ENCODE assay signal across 8 cellular contexts in the genomic region with DNA sequence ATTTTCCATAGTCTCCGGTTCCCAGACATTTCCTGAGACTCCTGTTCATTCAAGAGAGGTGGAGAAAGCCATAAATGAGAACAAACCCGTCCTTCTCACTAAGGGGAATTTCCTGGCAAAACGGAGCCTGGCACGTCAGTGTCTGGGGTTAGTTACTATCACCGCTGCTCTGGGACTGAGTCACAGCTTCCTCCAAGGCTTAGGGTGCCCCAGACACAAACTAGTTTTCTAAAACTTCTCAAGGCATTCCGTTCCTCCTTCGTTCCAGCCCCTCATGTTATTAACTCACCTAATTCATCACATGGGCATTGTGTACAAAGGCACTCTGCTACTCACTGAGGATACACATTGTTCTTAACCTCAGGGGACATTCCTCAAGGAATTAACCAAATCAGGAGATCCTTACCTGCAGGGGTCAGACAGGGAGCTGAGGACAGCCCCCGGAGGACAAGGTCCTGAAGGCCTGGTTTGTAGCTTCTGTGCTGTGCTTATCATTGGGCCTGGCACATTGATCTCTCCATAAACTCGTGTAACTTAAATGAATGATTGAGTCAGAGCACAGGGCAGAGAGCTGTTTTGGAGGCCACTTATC.
DNase-seq lines count a peak whose midpoint lies in the region; ATAC-seq and TF ChIP-seq lines count a peak whose summit lies in the region.

No MANE protein-coding gene starts in this region.

- no peaks in the 10 kb centered on the region for H3K36me3 Mint-ChIP-seq in osteocyte (ENCODE audit: unreplicated experiment)

- no peaks in the 10 kb centered on the region for H3K9me3 Mint-ChIP-seq in osteocyte (ENCODE audit: unreplicated experiment)

- TF ChIP-seq CTCF in osteocyte (IDR thresholded peaks at IDR 0.05), result no peak

- H3K27me3 Mint-ChIP-seq in osteocyte (ENCODE audit: unreplicated experiment), result no peaks in the 10 kb centered on the region

- peak; percentile 79 for ATAC-seq in HG03432 (IDR thresholded peaks at IDR 0.05; ENCODE audit: unreplicated experiment)
- peak; percentile 81 for ATAC-seq in esophagus mucosa

- DNase-seq in NOMO-1 treated with DMSO at 0.1 percent for 48 hours (lab: John Stamatoyannopoulos, UW; ENCODE audit: unreplicated experiment) (peak; percentile 25), NOMO-1 treated with dmso at 0.1 percent for 144 hours (lab: John Stamatoyannopoulos, UW; ENCODE audit: unreplicated experiment) (no peak), osteocyte (ENCODE audit: extremely low spot score, unreplicated experiment) (no peak), NCI-H748 (lab: John Stamatoyannopoulos, UW; ENCODE audit: unreplicated experiment) (no peak), NCI-H2029 treated with DMSO at 0.1 percent for 48 hours (lab: John Stamatoyannopoulos, UW) (no peak)
- peak; percentile 63 for DNase-seq in activated CD4-positive, alpha-beta T cell treated with anti-CD3 and anti-CD28 coated beads, Interleukin-2, amount 50 U/mL, for 1 hour

- peak overlapping the region; percentile 98 for H3K27ac Mint-ChIP-seq in osteocyte (ENCODE audit: unreplicated experiment)

- H3K4me3 Mint-ChIP-seq in osteocyte (ENCODE audit: unreplicated experiment), result peak overlapping the region; percentile 41

- H3K4me1 Mint-ChIP-seq in osteocyte (ENCODE audit: unreplicated experiment), result peaks cover 66% of the 10 kb centered on the region

Comparison
In these comparisons a context has a peak if more than half of its experiments do, and no peak if none do; other contexts are left out.
1. DNase-seq: peak in NOMO-1 treated with DMSO at 0.1 percent for 48 hours (single experiment) and activated CD4-positive, alpha-beta T cell treated with anti-CD3 and anti-CD28 coated beads, Interleukin-2, amount 50 U/mL, for 1 hour (single experiment); none in NOMO-1 treated with dmso at 0.1 percent for 144 hours (single experiment), osteocyte (single experiment), NCI-H748 (single experiment) and NCI-H2029 treated with DMSO at 0.1 percent for 48 hours (single experiment).